ENCODE assay signal across 13 cellular contexts in the genomic region with DNA sequence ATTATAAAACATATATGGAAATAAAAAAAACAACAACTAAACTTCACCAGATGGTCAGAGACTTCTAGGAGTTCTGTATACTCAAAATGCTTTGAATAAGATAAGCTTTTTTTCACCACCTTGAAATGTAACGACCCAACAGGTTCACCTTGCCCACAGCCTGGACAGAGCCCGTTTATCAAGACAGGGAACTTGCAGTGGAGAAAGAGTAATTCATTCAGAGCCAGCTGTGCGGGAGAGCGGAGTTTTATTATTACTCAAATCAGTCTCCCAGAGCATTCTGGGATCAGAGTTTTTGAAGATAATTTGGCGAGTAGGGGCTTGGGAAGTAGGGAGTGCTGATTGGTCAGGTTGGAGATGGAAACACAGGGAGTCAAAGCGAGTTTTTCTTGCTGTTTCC. TPM values are rescaled to one million over a fixed set of nuclear protein-coding genes. Genes with fewer than 3 reads are reported as not detected.
DNase-seq lines count a peak whose midpoint lies in the region; ATAC-seq and TF ChIP-seq lines count a peak whose summit lies in the region.
"Had no signal": no experiment of that assay in that cellular context is flagged by ENCODE, and none has a peak within 500 bp of the region (broad histone marks: within the 10 kb centered on the region; RNA-seq: fewer than 3 reads in every experiment).

No MANE protein-coding gene starts in this region.

- peaks cover 5% of the 10 kb centered on the region for H3K36me3 Mint-ChIP-seq in type B pancreatic cell

- peaks cover 16% of the 10 kb centered on the region for H3K9me3 Mint-ChIP-seq in type B pancreatic cell

- H3K27me3 Mint-ChIP-seq in type B pancreatic cell, result no peaks in the 10 kb centered on the region

- peak; percentile 27; the same call in 2 of the 3 replicates for ATAC-seq in SK-N-SH treated with all-trans-retinoic acid at 6 μM for 48 hours
- no peak for ATAC-seq in HG03025 (IDR thresholded peaks at IDR 0.05; ENCODE audit: low FRiP score, unreplicated experiment)

- DNase-seq in NCI-H226, result peak; percentile 54
- peak; percentile 10 for DNase-seq in fibroblast of the aortic adventitia (ENCODE audit: low read depth)
- no peak for DNase-seq in type B pancreatic cell (ENCODE audit: extremely low spot score, unreplicated experiment)
- DNase-seq in activated gamma-delta T cell treated with Interleukin-2 at 50 U/mL for 16 hours, result no peak
- DNase-seq in NCI-H526 treated with DMSO at 0.1 percent for 48 hours (lab: John Stamatoyannopoulos, UW), result no peak
- DNase-seq: COR-L47, DMS53, NCI-H1105 treated with DMSO at 0.1 percent for 48 hours, NCI-H187 treated with DMSO at 0.1 percent for 48 hours, SHP77 had no signal

- H3K4me3 Mint-ChIP-seq in type B pancreatic cell, result peak overlapping the region; percentile 58

- TF ChIP-seq CTCF in fibroblast of the aortic adventitia (IDR thresholded peaks at IDR 0.05; ENCODE audit: insufficient read depth, low read length) (no peak), type B pancreatic cell (conservative IDR thresholded peaks at IDR 0.05) (no peak)

- H3K27ac Mint-ChIP-seq in type B pancreatic cell, result peak overlapping the region; percentile 80

- peaks cover 21% of the 10 kb centered on the region for H3K4me1 Mint-ChIP-seq in type B pancreatic cell (ENCODE audit: unreplicated experiment)

- no peak overlapping the region for H3K4me3 ChIP-seq in fibroblast of the aortic adventitia (ENCODE audit: low read depth, low read length)
- H3K4me3 ChIP-seq: HAP-1 had no signal

TF ChIP-seq in SK-N-SH treated with all-trans-retinoic acid at 6 μM for 48 hours, 23 proteins besides CTCF, POLR2A, EP300 and RAD21:
- TF ChIP-seq ISL1 (CRISPR knock-in tag; IDR thresholded peaks at IDR 0.05), result no peak
- TF ChIP-seq, protein P1, sequence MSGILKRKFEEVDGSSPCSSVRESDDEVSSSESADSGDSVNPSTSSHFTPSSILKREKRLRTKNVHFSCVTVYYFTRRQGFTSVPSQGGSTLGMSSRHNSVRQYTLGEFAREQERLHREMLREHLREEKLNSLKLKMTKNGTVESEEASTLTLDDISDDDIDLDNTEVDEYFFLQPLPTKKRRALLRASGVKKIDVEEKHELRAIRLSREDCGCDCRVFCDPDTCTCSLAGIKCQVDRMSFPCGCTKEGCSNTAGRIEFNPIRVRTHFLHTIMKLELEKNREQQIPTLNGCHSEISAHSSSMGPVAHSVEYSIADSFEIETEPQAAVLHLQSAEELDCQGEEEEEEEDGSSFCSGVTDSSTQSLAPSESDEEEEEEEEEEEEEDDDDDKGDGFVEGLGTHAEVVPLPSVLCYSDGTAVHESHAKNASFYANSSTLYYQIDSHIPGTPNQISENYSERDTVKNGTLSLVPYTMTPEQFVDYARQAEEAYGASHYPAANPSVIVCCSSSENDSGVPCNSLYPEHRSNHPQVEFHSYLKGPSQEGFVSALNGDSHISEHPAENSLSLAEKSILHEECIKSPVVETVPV (CRISPR knock-in tag; IDR thresholded peaks at IDR 0.05), result no peak
- no peak for TF ChIP-seq BACH2 (CRISPR knock-in tag; IDR thresholded peaks at IDR 0.05; ENCODE audit: borderline replicate concordance)
- TF ChIP-seq ZFP3 (CRISPR knock-in tag; IDR thresholded peaks at IDR 0.05), result no peak
- TF ChIP-seq ZNF565 (CRISPR knock-in tag; conservative IDR thresholded peaks at IDR 0.05; ENCODE audit: low read depth), result no peak
- no peak for TF ChIP-seq CSDC2 (CRISPR knock-in tag; IDR thresholded peaks at IDR 0.05)
- TF ChIP-seq ZNF70 (CRISPR knock-in tag; IDR thresholded peaks at IDR 0.05), result no peak
- no peak for TF ChIP-seq ZFP30 (CRISPR knock-in tag; IDR thresholded peaks at IDR 0.05)
- TF ChIP-seq ESRRG (CRISPR knock-in tag; IDR thresholded peaks at IDR 0.05), result no peak

RNA-seq across cellular contexts. Expression of a gene that starts 38.5 kb away (rescaled TPM):
- total RNA-seq in fibroblast of the aortic adventitia (ENCODE audit: low replicate concordance), result 33.4 and 39.0 TPM in 2 replicates
- 12.8 and 19.5 TPM in 2 replicates for total RNA-seq in type B pancreatic cell (ENCODE audit: low replicate concordance)

Comparison
In these comparisons a context has a peak if more than half of its experiments do, and no peak if none do; other contexts are left out.
1. DNase-seq: peak in NCI-H226 (single experiment) and fibroblast of the aortic adventitia (single experiment); none in type B pancreatic cell (single experiment), activated gamma-delta T cell treated with Interleukin-2 at 50 U/mL for 16 hours (single experiment) and NCI-H526 treated with DMSO at 0.1 percent for 48 hours (single experiment).